Comparison of ENCODE assay signal across 8 cellular contexts in the genomic region with DNA sequence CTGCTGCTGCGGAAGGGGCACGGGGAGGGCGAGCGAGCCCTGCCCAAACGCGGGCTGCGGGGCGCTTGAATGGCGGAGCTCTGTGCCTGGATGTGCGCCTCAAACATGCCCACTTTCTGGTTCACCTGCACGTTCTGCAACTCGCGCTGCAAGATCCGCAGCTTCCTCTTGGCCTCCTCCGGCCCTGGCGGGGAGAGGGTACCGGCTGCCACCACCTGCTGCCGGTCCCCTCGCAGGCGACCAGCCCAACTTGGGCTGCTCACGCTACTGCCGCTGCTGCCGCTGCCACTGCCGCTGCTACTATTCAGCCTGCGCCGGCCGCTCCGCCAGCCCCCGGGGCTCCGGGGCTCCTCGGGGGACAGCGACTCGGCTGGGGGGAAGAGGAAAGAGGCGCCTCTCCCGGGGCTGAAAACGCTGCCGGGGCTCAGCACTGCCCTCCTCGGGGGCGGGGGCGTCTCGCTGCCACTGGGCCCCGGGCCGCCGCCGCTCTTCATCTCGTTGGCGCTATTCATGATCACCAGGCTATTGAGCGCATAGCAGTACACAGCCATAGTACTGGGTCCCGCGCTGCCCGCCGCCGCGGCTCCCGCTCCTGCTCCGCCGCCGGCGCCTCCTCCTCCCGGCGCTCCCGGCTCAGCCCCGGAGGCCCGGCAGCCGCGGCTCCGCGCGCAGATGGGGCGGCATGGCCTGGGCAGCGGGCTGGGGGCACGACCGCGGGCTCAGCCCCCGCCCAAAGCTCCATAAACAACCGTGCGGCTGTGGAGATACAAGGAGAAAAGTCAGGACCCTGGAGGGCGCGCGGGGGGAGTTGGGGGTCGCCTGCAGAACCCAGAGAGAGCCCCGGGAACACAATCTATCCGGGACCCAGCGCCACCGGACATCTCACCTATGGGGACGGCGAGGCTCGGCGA. TPM values are rescaled to one million over a fixed set of nuclear protein-coding genes. Genes with fewer than 3 reads are reported as not detected.
DNase-seq lines count a peak whose midpoint lies in the region; ATAC-seq and TF ChIP-seq lines count a peak whose summit lies in the region.

No MANE protein-coding gene starts in this region.

- peaks cover 30 to 52% of the 10 kb centered on the region in 2 donors for H3K36me3 Mint-ChIP-seq in activated naive CD4-positive, alpha-beta T cell treated with anti-CD3 and anti-CD28 coated beads, Interleukin-2, amount 50 U/mL, for 72 hours

- H3K9me3 ChIP-seq in NT2/D1 (ENCODE audit: insufficient read depth, low read length) (no peaks in the 10 kb centered on the region), cardiac muscle cell (ENCODE audit: low read depth) (no peaks in the 10 kb centered on the region)

- H3K4me1 ChIP-seq in NT2/D1 (ENCODE audit: insufficient read depth, insufficient read length) (peaks cover 11% of the 10 kb centered on the region), cardiac muscle cell (ENCODE audit: low read depth) (peaks cover 5% of the 10 kb centered on the region)

- H3K27me3 ChIP-seq in NT2/D1 (ENCODE audit: insufficient read depth, insufficient read length) (no peaks in the 10 kb centered on the region), cardiac muscle cell (peaks cover 73% of the 10 kb centered on the region)

- no peaks in the 10 kb centered on the region for H3K9me3 Mint-ChIP-seq in activated naive CD4-positive, alpha-beta T cell treated with anti-CD3 and anti-CD28 coated beads, Interleukin-2, amount 50 U/mL, for 72 hours

- H3K9ac ChIP-seq in NT2/D1 (ENCODE audit: insufficient read length, low read depth) = peak overlapping the region; percentile 89

- H3K4me3 ChIP-seq in NT2/D1 (ENCODE audit: insufficient read length, low read depth) (peak overlapping the region; percentile 82), cardiac muscle cell (peak overlapping the region; percentile 52)

- no peak overlapping the region for H3K27ac ChIP-seq in cardiac muscle cell

- H3K36me3 ChIP-seq in NT2/D1 (ENCODE audit: insufficient read depth, insufficient read length, low read length) (peaks cover 42% of the 10 kb centered on the region), cardiac muscle cell (no peaks in the 10 kb centered on the region)

- peak; percentile 17 for DNase-seq in HCEC 1CT
- DNase-seq in NT2/D1 (ENCODE audit: low read depth, low spot score) = no peak
- peak; percentile 60 to 67 for DNase-seq in activated naive CD4-positive, alpha-beta T cell treated with anti-CD3 and anti-CD28 coated beads, Interleukin-2, amount 50 U/mL, for 72 hours (ENCODE audit: low spot score in 2 of 2)
- DNase-seq in cardiac muscle cell (ENCODE audit: low read depth in 1 of 2, low spot score in 1 of 2) = peak; percentile 47 to 74
- DNase-seq in omental fat pad (ENCODE audit: low spot score) = no peak
- no peak for DNase-seq in NCI-H2196 treated with DMSO at 0.1 percent for 48 hours (lab: John Stamatoyannopoulos, UW; ENCODE audit: unreplicated experiment)

- peak; percentile 22 to 48 for ATAC-seq in activated naive CD4-positive, alpha-beta T cell treated with anti-CD3 and anti-CD28 coated beads, Interleukin-2, amount 50 U/mL, for 72 hours
- ATAC-seq in omental fat pad (ENCODE audit: low FRiP score) (peak; percentile 53), GM21619 (IDR thresholded peaks at IDR 0.05; ENCODE audit: unreplicated experiment) (no peak)

- TF ChIP-seq CTCF in GM12872 (IDR thresholded peaks at IDR 0.05; ENCODE audit: insufficient read depth, low read depth, low read length) = 0 out of 3 replicates have a peak, but pooled peaks have one; percentile 12
- TF ChIP-seq CTCF in cardiac muscle cell (IDR thresholded peaks at IDR 0.05; ENCODE audit: low read depth, low read length) = no peak
- no peak for TF ChIP-seq CTCF in omental fat pad (IDR thresholded peaks at IDR 0.05)

- peak overlapping the region in 1 of 2 donors; percentile 90 for H3K27ac Mint-ChIP-seq in activated naive CD4-positive, alpha-beta T cell treated with anti-CD3 and anti-CD28 coated beads, Interleukin-2, amount 50 U/mL, for 72 hours

RNA-seq across cellular contexts. Expression of a gene that starts 1.9 kb away (rescaled TPM):
- total RNA-seq in activated naive CD4-positive, alpha-beta T cell treated with anti-CD3 and anti-CD28 coated beads, Interleukin-2, amount 50 U/mL, for 72 hours = 10 to 100 TPM; 37.5 to 51.3 TPM
- 4.5 and 12.0 TPM in 2 replicates for total RNA-seq in cardiac muscle cell
- 3.8 and 7.2 TPM in 2 replicates for polyA plus RNA-seq in cardiac muscle cell
- total RNA-seq in omental fat pad = 10 to 100 TPM; 22.2 to 68.6 (median 31.5) TPM

Comparison
In these comparisons a context has a peak if more than half of its experiments do, and no peak if none do; other contexts are left out.
1. DNase-seq: peak in HCEC 1CT (single experiment), activated naive CD4-positive, alpha-beta T cell treated with anti-CD3 and anti-CD28 coated beads, Interleukin-2, amount 50 U/mL, for 72 hours (2 of 2) and cardiac muscle cell (2 of 2); none in NT2/D1 (single experiment), omental fat pad (single experiment) and NCI-H2196 treated with DMSO at 0.1 percent for 48 hours (single experiment).